ENCODE assay signal across 41 cellular contexts in the genomic region with DNA sequence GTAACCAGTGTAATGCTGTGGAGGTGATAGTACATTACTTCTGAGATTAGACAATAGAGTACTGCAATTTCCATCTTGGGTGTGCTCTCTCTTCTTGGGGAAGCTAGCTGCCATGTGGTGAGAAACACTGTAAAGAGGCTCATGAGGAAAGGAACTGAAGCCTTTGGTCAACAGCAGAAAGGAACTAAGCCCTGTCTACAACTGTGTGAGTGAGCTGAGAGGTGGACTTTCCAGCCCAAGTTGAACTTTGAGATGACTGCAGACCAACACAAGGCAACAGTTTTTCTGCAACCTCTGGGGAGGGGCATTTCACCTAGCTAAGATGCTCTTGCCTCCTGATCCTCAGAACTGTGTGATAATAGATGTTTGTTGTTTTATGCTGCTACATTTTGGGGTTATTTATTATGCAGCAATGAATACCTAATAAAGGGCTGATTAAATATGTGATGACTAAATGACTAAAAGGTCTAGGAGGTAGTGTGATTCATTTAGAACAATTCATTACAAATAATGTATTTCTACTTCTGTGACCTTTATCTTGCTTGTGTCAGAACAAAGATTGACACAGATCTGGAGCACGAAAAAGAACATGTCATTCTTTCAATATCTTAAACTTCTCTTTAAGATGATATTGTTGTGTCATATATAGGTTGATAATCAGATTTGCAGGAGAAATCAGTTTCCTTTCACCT.
"Had no signal": no experiment of that assay in that cellular context is flagged by ENCODE, and none has a peak within 500 bp of the region (broad histone marks: within the 10 kb centered on the region; RNA-seq: fewer than 3 reads in every experiment).

No MANE protein-coding gene starts in this region.

- H3K27ac ChIP-seq: brain microvascular endothelial cell, cardiac muscle cell, PC-9, RWPE1, VCaP had no signal

- FAIRE-seq: RCC 7860 had no signal

- ATAC-seq: activated T-cell treated with anti-CD3 and anti-CD28 coated beads, Interleukin-2, amount 50 U/mL, for 4 hours; Right ventricle myocardium inferior had no signal

- H3K27me3 ChIP-seq: brain microvascular endothelial cell, cardiac muscle cell, MG63 had no signal

- H3K36me3 Mint-ChIP-seq: activated CD4-positive, alpha-beta memory T cell treated with anti-CD3 and anti-CD28 coated beads for 36 hours; activated naive CD8-positive, alpha-beta T cell treated with anti-CD3 and anti-CD28 coated beads for 36 hours had no signal

- H3K9me3 Mint-ChIP-seq: activated B cell treated with CpG ODN at 0.5 μM for 24 hours; activated naive CD8-positive, alpha-beta T cell treated with anti-CD3 and anti-CD28 coated beads for 36 hours; activated T-cell treated with anti-CD3 and anti-CD28 coated beads, Interleukin-2, amount 50 U/mL, for 4 hours; activated T-helper 1 cell treated with anti-CD3 and anti-CD28 coated beads, Interleukin-12 subunit alpha, Interleukin-12 subunit beta, Interleukin-2, Interleukin-4 antibody, amounts not matched to agents 30 ng/mL and 10 ng/mL and 1 ng/mL, durations not matched to agents 14 hours and 24 hours and 36 hours had no signal

- H3K4me3 Mint-ChIP-seq: activated B cell treated with CpG ODN at 0.5 μM for 24 hours; activated CD4-positive, alpha-beta memory T cell treated with anti-CD3 and anti-CD28 coated beads for 36 hours; activated naive CD8-positive, alpha-beta T cell treated with anti-CD3 and anti-CD28 coated beads for 36 hours; activated T-cell treated with anti-CD3 and anti-CD28 coated beads, Interleukin-2, amount 50 U/mL, for 4 hours; activated T-helper 1 cell treated with anti-CD3 and anti-CD28 coated beads, Interleukin-12 subunit alpha, Interleukin-12 subunit beta, Interleukin-2, Interleukin-4 antibody, amounts not matched to agents 30 ng/mL and 10 ng/mL and 1 ng/mL, durations not matched to agents 14 hours and 24 hours and 36 hours; central memory CD8-positive, alpha-beta T cell had no signal

- H2AFZ ChIP-seq: PC-9 had no signal

- H3K9me3 ChIP-seq: MG63 had no signal

- H3K27me3 Mint-ChIP-seq: activated CD4-positive, alpha-beta memory T cell treated with anti-CD3 and anti-CD28 coated beads for 36 hours; activated naive CD8-positive, alpha-beta T cell treated with anti-CD3 and anti-CD28 coated beads for 36 hours; central memory CD8-positive, alpha-beta T cell had no signal

- H3K27ac Mint-ChIP-seq: activated B cell treated with CpG ODN at 0.5 μM for 24 hours; activated CD4-positive, alpha-beta memory T cell treated with anti-CD3 and anti-CD28 coated beads for 36 hours; activated naive CD8-positive, alpha-beta T cell treated with anti-CD3 and anti-CD28 coated beads for 36 hours; activated T-helper 1 cell treated with anti-CD3 and anti-CD28 coated beads, Interleukin-12 subunit alpha, Interleukin-12 subunit beta, Interleukin-2, Interleukin-4 antibody, amounts not matched to agents 30 ng/mL and 10 ng/mL and 1 ng/mL, durations not matched to agents 14 hours and 24 hours and 36 hours had no signal

- DNase-seq: activated B cell treated with CpG ODN at 0.5 μM for 24 hours; activated CD4-positive, alpha-beta memory T cell treated with anti-CD3 and anti-CD28 coated beads for 36 hours; activated CD4-positive, alpha-beta T cell treated with anti-CD3 and anti-CD28 coated beads for 4 hours; activated CD4-positive, alpha-beta T cell treated with anti-CD3 and anti-CD28 coated beads, Interleukin-2, amount 50 U/mL, for 1 hour; activated CD4-positive, CD25-positive, alpha-beta regulatory T cell treated with anti-CD3 and anti-CD28 coated beads, Interleukin-2, amount 50 U/mL, for 72 hours; activated CD8-positive, alpha-beta memory T cell treated with anti-CD3 and anti-CD28 coated beads, Interleukin-2, amount 50 U/mL, for 4 hours; activated effector memory CD4-positive, alpha-beta T cell treated with Interleukin-2 at 50 U/mL for 16 hours; activated naive CD4-positive, alpha-beta T cell; activated naive CD4-positive, alpha-beta T cell treated with anti-CD3 and anti-CD28 coated beads, Interleukin-2, amount 50 U/mL, for 16 hours; activated naive CD8-positive, alpha-beta T cell treated with anti-CD3 and anti-CD28 coated beads for 36 hours; activated T-cell treated with anti-CD3 and anti-CD28 coated beads for 4 hours; activated T-cell treated with anti-CD3 and anti-CD28 coated beads, Interleukin-2, amount 50 U/mL, for 4 hours; amniotic stem cell; aorta; brain microvascular endothelial cell; Kasumi-1; KG1; MG63; MV-4-11; NCI-H1092; NCI-H1436 treated with DMSO at 0.1 percent for 48 hours; NCI-H1694 treated with DMSO at 0.1 percent for 48 hours; NCI-H2029; NCI-H2171; NCI-H510A; NCI-H526; NCI-H748 treated with DMSO at 0.1 percent for 48 hours; NK-92 treated with Interleukin-12 subunit alpha and Interleukin-12 subunit beta, amount 100 ng/mL, for 24 hours; PC-9; SIG-M5; SW 1271; T-helper 1 cell; T-helper 2 cell; T-helper 9 cell had no signal

- H3K36me3 ChIP-seq: brain microvascular endothelial cell, cardiac muscle cell, MG63 had no signal

- H3K4me1 Mint-ChIP-seq: activated B cell treated with CpG ODN at 0.5 μM for 24 hours; activated naive CD8-positive, alpha-beta T cell treated with anti-CD3 and anti-CD28 coated beads for 36 hours; central memory CD8-positive, alpha-beta T cell had no signal

- H3K4me2 ChIP-seq: PC-9 had no signal

- H3K4me3 ChIP-seq: cardiac muscle cell, MG63, PC-9 had no signal
